ENCODE assay signal across 1 cellular context in genomic region chr6:5084192-5084786, GRCh38.
A peak's percentile ranks its signal among the peaks of the same experiment; 100 is the strongest.
TF ChIP-seq lines count a peak whose summit lies in the region.

No MANE protein-coding gene starts in this region.

TF ChIP-seq in K562, 482 proteins besides CTCF, POLR2A, EP300 and RAD21 (continued from another document):
- TF ChIP-seq, protein P1, sequence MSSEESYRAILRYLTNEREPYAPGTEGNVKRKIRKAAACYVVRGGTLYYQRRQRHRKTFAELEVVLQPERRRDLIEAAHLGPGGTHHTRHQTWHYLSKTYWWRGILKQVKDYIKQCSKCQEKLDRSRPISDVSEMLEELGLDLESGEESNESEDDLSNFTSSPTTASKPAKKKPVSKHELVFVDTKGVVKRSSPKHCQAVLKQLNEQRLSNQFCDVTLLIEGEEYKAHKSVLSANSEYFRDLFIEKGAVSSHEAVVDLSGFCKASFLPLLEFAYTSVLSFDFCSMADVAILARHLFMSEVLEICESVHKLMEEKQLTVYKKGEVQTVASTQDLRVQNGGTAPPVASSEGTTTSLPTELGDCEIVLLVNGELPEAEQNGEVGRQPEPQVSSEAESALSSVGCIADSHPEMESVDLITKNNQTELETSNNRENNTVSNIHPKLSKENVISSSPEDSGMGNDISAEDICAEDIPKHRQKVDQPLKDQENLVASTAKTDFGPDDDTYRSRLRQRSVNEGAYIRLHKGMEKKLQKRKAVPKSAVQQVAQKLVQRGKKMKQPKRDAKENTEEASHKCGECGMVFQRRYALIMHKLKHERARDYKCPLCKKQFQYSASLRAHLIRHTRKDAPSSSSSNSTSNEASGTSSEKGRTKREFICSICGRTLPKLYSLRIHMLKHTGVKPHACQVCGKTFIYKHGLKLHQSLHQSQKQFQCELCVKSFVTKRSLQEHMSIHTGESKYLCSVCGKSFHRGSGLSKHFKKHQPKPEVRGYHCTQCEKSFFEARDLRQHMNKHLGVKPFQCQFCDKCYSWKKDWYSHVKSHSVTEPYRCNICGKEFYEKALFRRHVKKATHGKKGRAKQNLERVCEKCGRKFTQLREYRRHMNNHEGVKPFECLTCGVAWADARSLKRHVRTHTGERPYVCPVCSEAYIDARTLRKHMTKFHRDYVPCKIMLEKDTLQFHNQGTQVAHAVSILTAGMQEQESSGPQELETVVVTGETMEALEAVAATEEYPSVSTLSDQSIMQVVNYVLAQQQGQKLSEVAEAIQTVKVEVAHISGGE (CRISPR knock-in tag; IDR thresholded peaks at IDR 0.05): peak in 1 of 3 experiments; percentile 27; a peak in 1 of 6 replicates
- TF ChIP-seq HNRNPLL (IDR thresholded peaks at IDR 0.05; ENCODE audit: low read depth, low read length, poor library complexity, severe bottlenecking) (no peak), RBM14 (IDR thresholded peaks at IDR 0.05; ENCODE audit: borderline replicate concordance, insufficient read depth, low read depth, low read length) (no peak), PTRF (tag; IDR thresholded peaks at IDR 0.05) (no peak), ZNF274 (IDR thresholded peaks at IDR 0.05; ENCODE audit: borderline replicate concordance, low read depth, low read length) (no peak), POLR2AphosphoS2 (IDR thresholded peaks at IDR 0.05; ENCODE audit: low read length) (no peak), ZNF23 (CRISPR knock-in tag; IDR thresholded peaks at IDR 0.05) (no peak), RBBP5 (IDR thresholded peaks at IDR 0.05; ENCODE audit: borderline replicate concordance, insufficient read depth, low read length, poor library complexity, severe bottlenecking) (peak; percentile 21), CBFA2T3 (IDR thresholded peaks at IDR 0.05) (no peak), GABPA (tag; conservative IDR thresholded peaks at IDR 0.05; ENCODE audit: low read depth) (no peak), TCF3 (CRISPR knock-in tag; IDR thresholded peaks at IDR 0.05) (no peak), OTX1 (CRISPR knock-in tag; IDR thresholded peaks at IDR 0.05) (no peak), NR2C2 (CRISPR knock-in tag; IDR thresholded peaks at IDR 0.05) (no peak), NR2C2 (tag; IDR thresholded peaks at IDR 0.05) (no peak), HMGN3 (IDR thresholded peaks at IDR 0.05; ENCODE audit: borderline replicate concordance, extremely low read depth, insufficient read length, low read depth, low read length) (peak; percentile 52), E2F3 (CRISPR knock-in tag; IDR thresholded peaks at IDR 0.05) (no peak), SMARCA4 (IDR thresholded peaks at IDR 0.05) (no peak), ETV6 (IDR thresholded peaks at IDR 0.05; ENCODE audit: borderline replicate concordance in 1 of 2, low read depth in 2 of 2, low read length in 1 of 2) (no peak), ETV6 (CRISPR knock-in tag; IDR thresholded peaks at IDR 0.05; ENCODE audit: borderline replicate concordance) (no peak), ZNF57 (CRISPR knock-in tag; IDR thresholded peaks at IDR 0.05) (no peak), SMC3 (conservative IDR thresholded peaks at IDR 0.05; ENCODE audit: insufficient read depth, low read depth, low read length) (no peak), ZNF764 (CRISPR knock-in tag; IDR thresholded peaks at IDR 0.05; ENCODE audit: low read depth) (no peak), TRIM28 (IDR thresholded peaks at IDR 0.05) (no peak), TBL1XR1 (IDR thresholded peaks at IDR 0.05; ENCODE audit: low read length in 2 of 2) (no peak), SOX6 (IDR thresholded peaks at IDR 0.05) (no peak), SUPT5H (IDR thresholded peaks at IDR 0.05) (no peak), SMARCE1 (IDR thresholded peaks at IDR 0.05) (no peak), ZNF699 (CRISPR knock-in tag; IDR thresholded peaks at IDR 0.05; ENCODE audit: insufficient replicate concordance) (no peak), ZNF3 (CRISPR knock-in tag; IDR thresholded peaks at IDR 0.05) (no peak)
